23 cellular contexts compared by ENCODE assay signal in genomic region chr1:32890516-32891240, GRCh38. TPM values are rescaled to one million over a fixed set of nuclear protein-coding genes. Genes with fewer than 3 reads are reported as not detected.
DNase-seq lines count a peak whose midpoint lies in the region; ATAC-seq and TF ChIP-seq lines count a peak whose summit lies in the region.
"Had no signal": no experiment of that assay in that cellular context is flagged by ENCODE, and none has a peak within 500 bp of the region (broad histone marks: within the 10 kb centered on the region; RNA-seq: fewer than 3 reads in every experiment).

No MANE protein-coding gene starts in this region.

- H2BK120ac ChIP-seq in IMR-90 (ENCODE audit: low read depth, low read length) = no peak overlapping the region

- H3K14ac ChIP-seq in IMR-90 (replicated peaks; ENCODE audit: low read depth, low read length) = no peak overlapping the region

- H4K20me1 ChIP-seq in IMR-90 (ENCODE audit: insufficient read depth, low read length) = peaks cover 3% of the 10 kb centered on the region; the same call in 1 of the 2 replicates

- no peak for DNase-seq in IMR-90
- DNase-seq in NCI-H524 (lab: John Stamatoyannopoulos, UW) = peak; percentile 24 to 59
- DNase-seq in glutamatergic neuron = no peak
- peak; percentile 30 for DNase-seq in sigmoid colon
- DNase-seq in stimulated activated effector memory CD8-positive, alpha-beta T cell treated with anti-CD3 and anti-CD28 coated beads, Interleukin-12 subunit alpha, Interleukin-12 subunit beta, amount 100 ng/mL, for 72 hours (ENCODE audit: low spot score in 2 of 2) = no peak
- no peak for DNase-seq in naive thymus-derived CD4-positive, alpha-beta T cell
- DNase-seq in OCI-M1 (lab: John Stamatoyannopoulos, UW) = no peak
- DNase-seq: Calu3; CD4-positive, alpha-beta memory T cell; NCI-H1092; NCI-H146; NCI-H2081; NCI-H226; NCI-H69; PC-3 had no signal

- TF ChIP-seq CTCF in IMR-90 (conservative IDR thresholded peaks at IDR 0.05; ENCODE audit: low read depth, low read length) = no peak
- no peak for TF ChIP-seq CTCF in glutamatergic neuron (IDR thresholded peaks at IDR 0.05; ENCODE audit: partially characterized antibody, unreplicated experiment)
- no peak for TF ChIP-seq CTCF in sigmoid colon (IDR thresholded peaks at IDR 0.05)

- H3K36me3 ChIP-seq in IMR-90 (ENCODE audit: control insufficient read depth, insufficient read depth, low read length) (no peaks in the 10 kb centered on the region; the same call in 1 of the 2 replicates), sigmoid colon (no peaks in the 10 kb centered on the region)
- H3K36me3 ChIP-seq in naive thymus-derived CD4-positive, alpha-beta T cell (ENCODE audit: control insufficient read depth in 2 of 3, insufficient read depth in 3 of 3, low read length in 3 of 3) = no peaks in the 10 kb centered on the region

- POLR2A ChIA-PET in IMR-90 (lab: Charles Lee; ENCODE audit: unreplicated experiment) = no interaction called here
- POLR2A ChIA-PET in naive thymus-derived CD4-positive, alpha-beta T cell (lab: Charles Lee) = interaction anchor here (0.5 kb wide), 1 partner anchor 35 kb away, joined by 3 read pairs; no protein-coding TSS in a partner anchor

- H3K18ac ChIP-seq in IMR-90 (ENCODE audit: low read depth, low read length) = no peak overlapping the region

- no peak overlapping the region for H3K23ac ChIP-seq in IMR-90 (ENCODE audit: low read depth, low read length)

- no peak overlapping the region for H3K4me3 ChIP-seq in IMR-90 (ENCODE audit: insufficient read depth, low read depth, low read length)
- H3K4me3 ChIP-seq in sigmoid colon = no peak overlapping the region
- no peak overlapping the region for H3K4me3 ChIP-seq in naive thymus-derived CD4-positive, alpha-beta T cell (ENCODE audit: low read length)
- H3K4me3 ChIP-seq: GM12878, GM23338 had no signal

- no peak for TF ChIP-seq EP300 in sigmoid colon (IDR thresholded peaks at IDR 0.05)

- no peak overlapping the region for H2BK20ac ChIP-seq in IMR-90 (ENCODE audit: low read depth, low read length)

- H3K4ac ChIP-seq in IMR-90 (ENCODE audit: low read depth, low read length) = no peak overlapping the region

- TF ChIP-seq POLR2A in IMR-90 (IDR thresholded peaks at IDR 0.05; ENCODE audit: low read depth, low read length) = no peak
- no peak for TF ChIP-seq POLR2A in sigmoid colon (IDR thresholded peaks at IDR 0.05)

- no peak overlapping the region for H2BK5ac ChIP-seq in IMR-90 (ENCODE audit: low read depth, low read length, poor library complexity, severe bottlenecking)

- in situ Hi-C loops in IMR-90 (cut with MboI; ENCODE audit: low sequenced_read_pairs) = no loop called here

- no peak for ATAC-seq in IMR-90 (ENCODE audit: low read depth)
- ATAC-seq in stimulated activated effector memory CD8-positive, alpha-beta T cell treated with anti-CD3 and anti-CD28 coated beads, Interleukin-12 subunit alpha, Interleukin-12 subunit beta, amount 100 ng/mL, for 72 hours = no peak
- no peak for ATAC-seq in naive thymus-derived CD4-positive, alpha-beta T cell
- ATAC-seq: GM12878, GM23338, HCT116, PC-3 had no signal

- peak overlapping the region; percentile 28 for H3K4me3 Mint-ChIP-seq in glutamatergic neuron (ENCODE audit: unreplicated experiment)
- no peak overlapping the region for H3K4me3 Mint-ChIP-seq in stimulated activated effector memory CD8-positive, alpha-beta T cell treated with anti-CD3 and anti-CD28 coated beads, Interleukin-12 subunit alpha, Interleukin-12 subunit beta, amount 100 ng/mL, for 72 hours
- no peak overlapping the region for H3K4me3 Mint-ChIP-seq in naive thymus-derived CD4-positive, alpha-beta T cell
- H3K4me3 Mint-ChIP-seq: B cell, GM23338 had no signal

- peaks cover 34% of the 10 kb centered on the region for H3K4me1 Mint-ChIP-seq in glutamatergic neuron (ENCODE audit: low read depth, unreplicated experiment)
- H3K4me1 Mint-ChIP-seq in stimulated activated effector memory CD8-positive, alpha-beta T cell treated with anti-CD3 and anti-CD28 coated beads, Interleukin-12 subunit alpha, Interleukin-12 subunit beta, amount 100 ng/mL, for 72 hours = peaks cover 11% of the 10 kb centered on the region
- peaks cover 6 to 19% (median 9%) of the 10 kb centered on the region in 7 donors for H3K4me1 Mint-ChIP-seq in naive thymus-derived CD4-positive, alpha-beta T cell

- H3K9me3 Mint-ChIP-seq in glutamatergic neuron (ENCODE audit: unreplicated experiment) = peaks cover 14% of the 10 kb centered on the region
- no peaks in the 10 kb centered on the region for H3K9me3 Mint-ChIP-seq in stimulated activated effector memory CD8-positive, alpha-beta T cell treated with anti-CD3 and anti-CD28 coated beads, Interleukin-12 subunit alpha, Interleukin-12 subunit beta, amount 100 ng/mL, for 72 hours
- H3K9me3 Mint-ChIP-seq in naive thymus-derived CD4-positive, alpha-beta T cell = peaks cover 0 to 4% (median 0%) of the 10 kb centered on the region in 11 donors

- H3K9me3 ChIP-seq in IMR-90 (ENCODE audit: control insufficient read depth, insufficient read depth, low read length) (peaks cover 2% of the 10 kb centered on the region; the same call in 1 of the 2 replicates), sigmoid colon (no peaks in the 10 kb centered on the region)
- no peaks in the 10 kb centered on the region for H3K9me3 ChIP-seq in naive thymus-derived CD4-positive, alpha-beta T cell (ENCODE audit: control insufficient read depth in 2 of 3, low read length in 3 of 3)

- H3K56ac ChIP-seq in IMR-90 (ENCODE audit: extremely low read depth, insufficient read depth, low read length) = no peak overlapping the region

- peak overlapping the region; percentile 44 for H3K27ac Mint-ChIP-seq in glutamatergic neuron (ENCODE audit: unreplicated experiment)
- H3K27ac Mint-ChIP-seq in stimulated activated effector memory CD8-positive, alpha-beta T cell treated with anti-CD3 and anti-CD28 coated beads, Interleukin-12 subunit alpha, Interleukin-12 subunit beta, amount 100 ng/mL, for 72 hours = no peak overlapping the region
- H3K27ac Mint-ChIP-seq in naive thymus-derived CD4-positive, alpha-beta T cell = no peak overlapping the region
- H3K27ac Mint-ChIP-seq: B cell, GM23338 had no signal

- H3K9ac ChIP-seq in IMR-90 (ENCODE audit: low read depth, low read length) = no peak overlapping the region
- H3K9ac ChIP-seq: KMS-11 had no signal

- no peak overlapping the region for H3K4me2 ChIP-seq in IMR-90 (ENCODE audit: low read depth, low read length)
- H3K4me2 ChIP-seq: GM23338, KMS-11 had no signal

- peaks cover 10% of the 10 kb centered on the region for H3K27me3 Mint-ChIP-seq in glutamatergic neuron (ENCODE audit: unreplicated experiment)
- peaks cover 58 to 74% (median 62%) of the 10 kb centered on the region in 5 donors for H3K27me3 Mint-ChIP-seq in naive thymus-derived CD4-positive, alpha-beta T cell

- H2AK9ac ChIP-seq in IMR-90 (replicated peaks; ENCODE audit: low read depth, low read length, poor library complexity) = peak overlapping the region; percentile 16

- no peak overlapping the region for H4K91ac ChIP-seq in IMR-90 (ENCODE audit: insufficient read depth, low read depth, low read length)

- 50% methylated on average over 1 of the region's 7 CpGs; no CpG with 5 or more reads in 1 of the 2 experiments for WGBS in IMR-90 (ENCODE audit: extremely low coverage in 2 of 2, insufficient read length in 1 of 2), 2 experiments
- 86 to 89% methylated on average over 7 of the region's 7 CpGs for WGBS in sigmoid colon, 2 donors

- no peak overlapping the region for H4K5ac ChIP-seq in IMR-90 (ENCODE audit: low read depth, low read length)

- H4K8ac ChIP-seq in IMR-90 (ENCODE audit: low read depth in 2 of 2, low read length in 2 of 2) = no peak overlapping the region

- TF ChIP-seq RAD21 in IMR-90 (IDR thresholded peaks at IDR 0.05; ENCODE audit: low read length) = no peak

- CTCF ChIA-PET in IMR-90 (lab: Yijun Ruan, JAX) = interaction anchor here (1.6 kb wide), 1 partner anchor 14 kb away, joined by 4 read pairs; no protein-coding TSS in a partner anchor
- CTCF ChIA-PET in naive thymus-derived CD4-positive, alpha-beta T cell (lab: Charles Lee) = no interaction called here

- peaks cover 4% of the 10 kb centered on the region; the same call in 1 of the 2 replicates for H3K9me1 ChIP-seq in IMR-90 (ENCODE audit: insufficient read depth, low read length)

- no peaks in the 10 kb centered on the region for H3K79me1 ChIP-seq in IMR-90 (ENCODE audit: low read depth in 1 of 2, low read length in 2 of 2)

- no TSS peak for BruUV-seq in IMR-90 (replicated peaks; lab: Mats Ljungman, UMichigan)

- dilution Hi-C loops in IMR-90 (cut with HindIII; ENCODE audit: low sequenced_read_pairs, unreplicated experiment) = no loop called here

- H3K27ac ChIP-seq in IMR-90 (ENCODE audit: insufficient read depth, low read length) = no peak overlapping the region
- no peak overlapping the region for H3K27ac ChIP-seq in sigmoid colon
- no peak overlapping the region for H3K27ac ChIP-seq in naive thymus-derived CD4-positive, alpha-beta T cell (ENCODE audit: low read depth, low read length)
- H3K27ac ChIP-seq: KMS-11, RWPE1 had no signal

- H2BK15ac ChIP-seq in IMR-90 (ENCODE audit: low read depth, low read length) = no peak overlapping the region

- no peak overlapping the region for H2AK5ac ChIP-seq in IMR-90 (ENCODE audit: low read depth, low read length)

- H3K36me3 Mint-ChIP-seq in glutamatergic neuron (ENCODE audit: unreplicated experiment) = peaks cover 7% of the 10 kb centered on the region
- no peaks in the 10 kb centered on the region for H3K36me3 Mint-ChIP-seq in stimulated activated effector memory CD8-positive, alpha-beta T cell treated with anti-CD3 and anti-CD28 coated beads, Interleukin-12 subunit alpha, Interleukin-12 subunit beta, amount 100 ng/mL, for 72 hours
- H3K36me3 Mint-ChIP-seq in naive thymus-derived CD4-positive, alpha-beta T cell = peaks cover 0 to 3% (median 0%) of the 10 kb centered on the region in 5 donors

- intact Hi-C loops in IMR-90 (cut with micrococcal nuclease) = no loop called here
- intact Hi-C loops in sigmoid colon (cut with DNase I) = no loop called here
- intact Hi-C loops in naive thymus-derived CD4-positive, alpha-beta T cell (cut with micrococcal nuclease) = no loop called here

- H2AFZ ChIP-seq in IMR-90 (replicated peaks; ENCODE audit: low read length, poor library complexity) = no peak overlapping the region
- H2AFZ ChIP-seq: GM23338 had no signal

- peaks cover 49% of the 10 kb centered on the region for H3K27me3 ChIP-seq in IMR-90 (ENCODE audit: control insufficient read depth, insufficient read depth, low read length)
- peaks cover 29 to 64% (median 50%) of the 10 kb centered on the region in 3 donors for H3K27me3 ChIP-seq in sigmoid colon
- peaks cover 4 to 33% of the 10 kb centered on the region in 2 donors for H3K27me3 ChIP-seq in naive thymus-derived CD4-positive, alpha-beta T cell (ENCODE audit: control insufficient read depth in 2 of 2, insufficient read depth in 2 of 2, low read length in 2 of 2)

- H3K4me1 ChIP-seq in IMR-90 (ENCODE audit: control insufficient read depth, insufficient read depth, low read length) (no peaks in the 10 kb centered on the region; the same call in 1 of the 2 replicates), sigmoid colon (peaks cover 0 to 24% (median 22%) of the 10 kb centered on the region in 4 donors)
- H3K4me1 ChIP-seq in naive thymus-derived CD4-positive, alpha-beta T cell (ENCODE audit: control insufficient read depth in 2 of 2, insufficient read depth in 2 of 2, low read length in 2 of 2) = no peaks in the 10 kb centered on the region

RNA-seq across cellular contexts. Expression of gene HPCA, which starts 4.4 kb away (rescaled TPM):
- total RNA-seq in IMR-90 (2012; rRNA removed) (not detected in 2 replicates), glutamatergic neuron (ENCODE audit: unreplicated experiment) (156 TPM), sigmoid colon (not detected)
- polyA plus RNA-seq in IMR-90 (2012; rRNA removed) (0.22 and 0.30 TPM in 2 replicates), sigmoid colon (1 to 10 TPM; 1.2 to 1.9 (median 1.8) TPM)
- polyA plus RNA-seq in IMR-90 (2012; cell fraction: cytosol; rRNA removed) = 0.08 and 0.29 TPM in 2 replicates
- 0.37 and 0.44 TPM in 2 replicates for polyA plus RNA-seq in IMR-90 (2012; cell fraction: nucleus; rRNA removed; ENCODE audit: low replicate concordance)
- under 1 TPM in 2 of 5 experiments, not detected in 3; 0.31 to 0.43 TPM for total RNA-seq in naive thymus-derived CD4-positive, alpha-beta T cell
- not detected for polyA plus RNA-seq in naive thymus-derived CD4-positive, alpha-beta T cell
- total RNA-seq: B cell, Calu3, G401, GM12878, MCF 10A, PC-3 had no signal
- polyA plus RNA-seq: CD4-positive, alpha-beta memory T cell had no signal

RNA-seq across cellular contexts. Expression of gene TMEM54, which starts 10.5 kb away (rescaled TPM):
- total RNA-seq in IMR-90 (2012; rRNA removed) (25.5 and 33.1 TPM in 2 replicates), glutamatergic neuron (ENCODE audit: unreplicated experiment) (9.9 TPM), sigmoid colon (100 to 1,000 TPM in 1 of 4 donors, 10 to 100 TPM in 3; 47.4 to 135 (median 57.9) TPM)
- polyA plus RNA-seq in IMR-90 (2012; rRNA removed) (75.2 and 82.4 TPM in 2 replicates), sigmoid colon (100 to 1,000 TPM; 699 to 799 (median 707) TPM)
- 49.6 and 120 TPM in 2 replicates for polyA plus RNA-seq in IMR-90 (2012; cell fraction: cytosol; rRNA removed)
- polyA plus RNA-seq in IMR-90 (2012; cell fraction: nucleus; rRNA removed; ENCODE audit: low replicate concordance) = 20.6 and 49.4 TPM in 2 replicates
- total RNA-seq in naive thymus-derived CD4-positive, alpha-beta T cell = not detected
- not detected for polyA plus RNA-seq in naive thymus-derived CD4-positive, alpha-beta T cell
- total RNA-seq: B cell; CD4-positive, alpha-beta memory T cell had no signal
- polyA plus RNA-seq: CD4-positive, alpha-beta memory T cell had no signal

RNA-seq across cellular contexts. Expression of gene FNDC5, which starts 20.0 kb away (rescaled TPM):
- total RNA-seq in IMR-90 (2012; rRNA removed) (1.6 and 1.7 TPM in 2 replicates), glutamatergic neuron (ENCODE audit: unreplicated experiment) (743 TPM), sigmoid colon (10 to 100 TPM in 1 of 4 donors, 1 to 10 TPM in 1, under 1 TPM in 2; 0.41 to 10.2 (median 1.6) TPM)
- polyA plus RNA-seq in IMR-90 (2012; rRNA removed) (1.2 and 1.5 TPM in 2 replicates), sigmoid colon (1 to 10 TPM in 1 of 3 donors, under 1 TPM in 1, not detected in 1; 0.20 to 1.2 TPM)
- 0.74 and 0.98 TPM in 2 replicates for polyA plus RNA-seq in IMR-90 (2012; cell fraction: cytosol; rRNA removed)
- polyA plus RNA-seq in IMR-90 (2012; cell fraction: nucleus; rRNA removed; ENCODE audit: low replicate concordance) = 3.2 and 4.6 TPM in 2 replicates
- total RNA-seq in naive thymus-derived CD4-positive, alpha-beta T cell = not detected
- under 1 TPM in 1 of 2 donors, not detected in 1; 0.25 TPM for polyA plus RNA-seq in naive thymus-derived CD4-positive, alpha-beta T cell
- total RNA-seq: Calu3; CD4-positive, alpha-beta memory T cell; GM12878; MCF 10A had no signal
- polyA plus RNA-seq: CD4-positive, alpha-beta memory T cell had no signal

Comparison
In these comparisons a context has a peak if more than half of its experiments do, and no peak if none do; other contexts are left out.
1. DNase-seq: peak in NCI-H524 (2 of 2) and sigmoid colon (single experiment); none in IMR-90 (single experiment), glutamatergic neuron (single experiment), stimulated activated effector memory CD8-positive, alpha-beta T cell treated with anti-CD3 and anti-CD28 coated beads, Interleukin-12 subunit alpha, Interleukin-12 subunit beta, amount 100 ng/mL, for 72 hours (0 of 2), naive thymus-derived CD4-positive, alpha-beta T cell (0 of 9) and OCI-M1 (single experiment).
2. RNA of gene HPCA, which starts 4.4 kb away (total RNA-seq): 156 TPM in glutamatergic neuron (single experiment); 0.31 to 0.43 TPM in naive thymus-derived CD4-positive, alpha-beta T cell, not detected in sigmoid colon and not detected in IMR-90; every median in the first group is over 10 times any median in the second.
3. RNA of gene FNDC5, which starts 20.0 kb away (total RNA-seq): 743 TPM in glutamatergic neuron (single experiment); 0.41 to 10.2 TPM in sigmoid colon, 1.6 to 1.7 TPM in IMR-90 and not detected in naive thymus-derived CD4-positive, alpha-beta T cell; every median in the first group is over 10 times any median in the second.